Comparison of ENCODE assay signal across 12 cellular contexts in genomic region chr12:123118397-123118945, GRCh38. TPM values are rescaled to one million over a fixed set of nuclear protein-coding genes. Genes with fewer than 3 reads are reported as not detected.
DNase-seq lines count a peak whose midpoint lies in the region; ATAC-seq and TF ChIP-seq lines count a peak whose summit lies in the region.
"Had no signal": no experiment of that assay in that cellular context is flagged by ENCODE, and none has a peak within 500 bp of the region (broad histone marks: within the 10 kb centered on the region; RNA-seq: fewer than 3 reads in every experiment).

No MANE protein-coding gene starts in this region.

- peaks cover 100% of the 10 kb centered on the region for H3K4me1 ChIP-seq in OCI-LY1 (ENCODE audit: insufficient read depth, low read length, severe bottlenecking)

- H3K4me2 ChIP-seq in OCI-LY1 (ENCODE audit: low read length): no peak overlapping the region

- DNase-seq in AG04450 (ENCODE audit: low read depth, low spot score) (peak; percentile 57), DMS53 treated with DMSO at 0.1 percent for 48 hours (lab: John Stamatoyannopoulos, UW; ENCODE audit: unreplicated experiment) (peak; percentile 62), mucosa of gallbladder (ENCODE audit: low spot score) (peak; percentile 48), cardiac septum (ENCODE audit: low spot score) (no peak)
- no peak for DNase-seq in activated T-cell treated with anti-CD3 and anti-CD28 coated beads, Interleukin-2, amount 50 U/mL, for 48 hours
- DNase-seq: activated CD4-positive, alpha-beta T cell treated with anti-CD3 and anti-CD28 coated beads for 48 hours; GF-D8; pancreas had no signal

- no peak overlapping the region for H3K4me3 ChIP-seq in AG04450 (ENCODE audit: low read depth, low read length)
- no peak overlapping the region for H3K4me3 ChIP-seq in OCI-LY1 (ENCODE audit: low read depth, low read length, poor library complexity, severe bottlenecking)
- H3K4me3 ChIP-seq: lung, pancreas had no signal

- CTCF ChIA-PET in AG04450 (lab: Charles Lee): interaction anchor here (1.0 kb wide), 1 partner anchor 16 kb away, joined by 3 read pairs; no protein-coding TSS in a partner anchor

- no peaks in the 10 kb centered on the region for H3K9me2 ChIP-seq in OCI-LY1 (ENCODE audit: low read depth, low read length)

- H3K27me3 ChIP-seq in AG04450 (ENCODE audit: control insufficient read depth, insufficient read depth, low read length) (no peaks in the 10 kb centered on the region), OCI-LY1 (ENCODE audit: insufficient read depth, low read length) (no peaks in the 10 kb centered on the region)
- H3K27me3 ChIP-seq: pancreas had no signal

- H3K27ac ChIP-seq in AG04450 (ENCODE audit: low read depth, low read length) (peak overlapping the region; percentile 61), OCI-LY1 (ENCODE audit: low read depth, low read length, poor library complexity, severe bottlenecking) (peak overlapping the region; percentile 100)
- H3K27ac ChIP-seq: pancreas had no signal

- POLR2A ChIA-PET in AG04450 (lab: Yijun Ruan, JAX): interaction anchor here (0.5 to 1.6 kb wide), 4 partner anchors 22 to 191 kb away, joined by 3 to 6 read pairs (median 3); no protein-coding TSS in a partner anchor

- TF ChIP-seq CTCF in AG04450 (IDR thresholded peaks at IDR 0.05; ENCODE audit: low read depth, low read length): no peak
- no peak for TF ChIP-seq CTCF in OCI-LY1 (IDR thresholded peaks at IDR 0.05; ENCODE audit: low read length)

- peak overlapping the region; percentile 41; the same call in 1 of the 2 replicates for H3K9ac ChIP-seq in OCI-LY1 (ENCODE audit: low read length)

- intact Hi-C loops in cardiac septum (cut with DNase I): loop anchor here (10.0 kb wide), 1 partner anchor 74 kb away; no protein-coding TSS in a partner anchor

- ATAC-seq in GM21723 (IDR thresholded peaks at IDR 0.05; ENCODE audit: unreplicated experiment) (no peak), HG03196 (IDR thresholded peaks at IDR 0.05; ENCODE audit: unreplicated experiment) (no peak)

- H3F3A ChIP-seq in OCI-LY1 (ENCODE audit: insufficient read depth, low read length): peaks cover 14% of the 10 kb centered on the region

- H3K36me3 ChIP-seq in OCI-LY1 (ENCODE audit: insufficient read depth, low read length): peaks cover 18% of the 10 kb centered on the region; the same call in 1 of the 2 replicates
- H3K36me3 ChIP-seq: pancreas had no signal

- H2AFZ ChIP-seq in OCI-LY1 (ENCODE audit: low read length): no peak overlapping the region

- no peaks in the 10 kb centered on the region for H3K9me3 ChIP-seq in AG04450 (ENCODE audit: control insufficient read depth, insufficient read depth, low read length)
- no peaks in the 10 kb centered on the region for H3K9me3 ChIP-seq in OCI-LY1 (ENCODE audit: low read length)
- H3K9me3 ChIP-seq: pancreas had no signal

- H4K20me1 ChIP-seq in OCI-LY1 (ENCODE audit: insufficient read depth, low read length): no peaks in the 10 kb centered on the region

- H3K79me2 ChIP-seq in OCI-LY1 (ENCODE audit: insufficient read depth, low read length): peaks cover 55% of the 10 kb centered on the region

RNA-seq across cellular contexts. Expression of gene PITPNM2, which starts 32.4 kb away (rescaled TPM):
- 1.3 and 2.2 TPM in 2 replicates for polyA plus RNA-seq in AG04450 (2011; rRNA removed)
- 4.9 and 5.7 TPM in 2 replicates for polyA minus RNA-seq in AG04450 (2011; rRNA and poly(A)+ RNA removed)
- total RNA-seq in mucosa of gallbladder: 12.8 TPM
- 22.2 TPM for total RNA-seq in cardiac septum

Comparison
In these comparisons a context has a peak if more than half of its experiments do, and no peak if none do; other contexts are left out.
1. DNase-seq: peak in AG04450 (single experiment), DMS53 treated with DMSO at 0.1 percent for 48 hours (single experiment) and mucosa of gallbladder (single experiment); none in cardiac septum (single experiment) and activated T-cell treated with anti-CD3 and anti-CD28 coated beads, Interleukin-2, amount 50 U/mL, for 48 hours (0 of 2).